In the genomic region with DNA sequence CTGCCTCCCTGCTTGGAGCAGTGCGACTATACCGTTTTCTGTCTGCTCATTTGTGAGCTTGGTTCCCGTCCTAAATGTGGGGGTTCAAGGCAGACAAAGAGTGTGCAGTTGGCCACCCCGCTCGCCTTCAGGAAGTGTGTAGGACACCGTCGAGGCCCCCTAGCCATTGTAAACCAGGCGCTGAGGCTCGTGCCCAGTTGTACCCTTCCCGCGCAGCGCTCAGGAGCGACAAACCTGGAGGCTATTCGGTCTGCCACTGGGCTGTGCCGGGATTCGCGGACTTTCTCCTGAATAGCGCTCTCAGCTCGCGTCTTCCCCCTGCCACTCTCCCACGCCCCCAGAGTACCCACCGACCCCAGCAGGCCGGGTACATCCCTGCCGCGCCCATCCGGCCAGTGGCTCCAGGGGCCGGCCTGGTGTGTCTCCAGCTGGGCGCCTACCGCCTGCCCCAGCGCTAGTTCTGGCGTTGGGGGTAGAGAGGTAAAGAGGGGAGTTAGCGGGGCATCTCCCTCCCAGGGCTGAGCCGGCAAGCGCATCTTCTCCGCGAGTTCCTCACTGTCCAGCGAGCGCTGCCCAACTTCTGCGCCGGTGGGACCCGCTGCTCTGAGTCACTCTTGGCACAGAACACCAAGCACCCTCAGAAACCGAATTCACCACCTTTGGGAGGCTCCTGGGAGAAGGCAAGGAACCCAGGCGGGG, we compare ENCODE assay signal across 10 cellular contexts. TPM values are rescaled to one million over a fixed set of nuclear protein-coding genes. Genes with fewer than 3 reads are reported as not detected.
DNase-seq lines count a peak whose midpoint lies in the region; ATAC-seq and TF ChIP-seq lines count a peak whose summit lies in the region.
"Had no signal": no experiment of that assay in that cellular context is flagged by ENCODE, and none has a peak within 500 bp of the region (broad histone marks: within the 10 kb centered on the region; RNA-seq: fewer than 3 reads in every experiment).

No MANE protein-coding gene starts in this region.

- peaks cover 0 to 5% (median 0%) of the 10 kb centered on the region in 7 donors for H3K9me3 Mint-ChIP-seq in CD4-positive, CD25-positive, alpha-beta regulatory T cell
- H3K9me3 Mint-ChIP-seq: neural crest cell had no signal

- no CpG with 5 or more reads among the region's 43 CpGs for WGBS in prostate gland

- peak overlapping the region; percentile 88 to 100 (median 93) for H3K4me3 Mint-ChIP-seq in CD4-positive, CD25-positive, alpha-beta regulatory T cell

- H3K27me3 ChIP-seq in CD4-positive, CD25-positive, alpha-beta regulatory T cell (ENCODE audit: control insufficient read depth, insufficient read depth, low read length) = peaks cover 7% of the 10 kb centered on the region
- H3K27me3 ChIP-seq in prostate gland (replicated peaks; ENCODE audit: insufficient read depth) (no peaks in the 10 kb centered on the region), HAP-1 (ENCODE audit: low read depth) (peaks cover 37% of the 10 kb centered on the region)

- no peak overlapping the region for H3K27ac Mint-ChIP-seq in CD4-positive, CD25-positive, alpha-beta regulatory T cell

- no peak overlapping the region for H3K4me3 ChIP-seq in CD4-positive, CD25-positive, alpha-beta regulatory T cell (ENCODE audit: low read depth, low read length)
- H3K4me3 ChIP-seq in NB4 (ENCODE audit: low read depth, low read length) = no peak overlapping the region
- peak overlapping the region; percentile 33 to 34 for H3K4me3 ChIP-seq in prostate gland
- H3K4me3 ChIP-seq in HAP-1 = no peak overlapping the region

- no peaks in the 10 kb centered on the region for H3K9me3 ChIP-seq in CD4-positive, CD25-positive, alpha-beta regulatory T cell (ENCODE audit: control insufficient read depth in 2 of 2, low read length in 2 of 2)
- H3K9me3 ChIP-seq in prostate gland (no peaks in the 10 kb centered on the region), HAP-1 (no peaks in the 10 kb centered on the region)

- H3K4me1 ChIP-seq in CD4-positive, CD25-positive, alpha-beta regulatory T cell (ENCODE audit: control insufficient read depth, insufficient read depth, low read length, poor library complexity, severe bottlenecking) = peaks cover 24% of the 10 kb centered on the region
- no peaks in the 10 kb centered on the region for H3K4me1 ChIP-seq in prostate gland (replicated peaks)
- H3K4me1 ChIP-seq in HAP-1 = peaks cover 9% of the 10 kb centered on the region

- no peaks in the 10 kb centered on the region for H3K36me3 ChIP-seq in CD4-positive, CD25-positive, alpha-beta regulatory T cell (ENCODE audit: control insufficient read depth, insufficient read depth, low read length)
- H3K36me3 ChIP-seq in prostate gland (no peaks in the 10 kb centered on the region), HAP-1 (replicated peaks) (no peaks in the 10 kb centered on the region)

- H3K27ac ChIP-seq in CD4-positive, CD25-positive, alpha-beta regulatory T cell (ENCODE audit: insufficient read depth, low read length, poor library complexity, severe bottlenecking) = no peak overlapping the region
- no peak overlapping the region for H3K27ac ChIP-seq in prostate gland

- in situ Hi-C loops in HAP-1 (cut with MboI; ENCODE audit: low sequenced_read_pairs) = no loop called here

- intact Hi-C loops in Right ventricle myocardium superior (cut with DNase I) = no loop called here
- intact Hi-C loops in prostate gland (cut with DNase I) = loop anchor here (10.0 kb wide), 2 partner anchors 119 to 469 kb away; no protein-coding TSS in a partner anchor

- H3K36me3 Mint-ChIP-seq in CD4-positive, CD25-positive, alpha-beta regulatory T cell = no peaks in the 10 kb centered on the region

- no peak for TF ChIP-seq CTCF in NB4 (IDR thresholded peaks at IDR 0.05; ENCODE audit: low read depth, low read length)
- no peak for TF ChIP-seq CTCF in prostate gland (IDR thresholded peaks at IDR 0.05)

- TF ChIP-seq POLR2A in NB4 (IDR thresholded peaks at IDR 0.05; ENCODE audit: extremely low read depth, insufficient read length) (no peak), prostate gland (IDR thresholded peaks at IDR 0.05) (no peak)

- peaks cover 0 to 35% (median 11%) of the 10 kb centered on the region in 4 donors for H3K4me1 Mint-ChIP-seq in CD4-positive, CD25-positive, alpha-beta regulatory T cell

- peaks cover 39% of the 10 kb centered on the region for H3K27me3 Mint-ChIP-seq in CD4-positive, CD25-positive, alpha-beta regulatory T cell

- no peak for DNase-seq in CD4-positive, CD25-positive, alpha-beta regulatory T cell
- DNase-seq in NB4 (ENCODE audit: low read depth) = peak; percentile 20
- peak; percentile 48 for DNase-seq in Right ventricle myocardium superior
- no peak for DNase-seq in prostate gland (ENCODE audit: low spot score)
- DNase-seq in HAP-1 (ENCODE audit: low spot score in 2 of 2) = no peak
- DNase-seq in H4 (ENCODE audit: low spot score) = no peak
- no peak for DNase-seq in DMS153 (lab: John Stamatoyannopoulos, UW)
- DNase-seq: NCI-H2171 had no signal

- ATAC-seq in CD4-positive, CD25-positive, alpha-beta regulatory T cell (ENCODE audit: low read depth in 2 of 2) = no peak
- ATAC-seq in Right ventricle myocardium superior (ENCODE audit: poor library complexity) (no peak), HG02885 (IDR thresholded peaks at IDR 0.05; ENCODE audit: poor library complexity, unreplicated experiment) (no peak)

RNA-seq across cellular contexts. Expression of gene LONRF3, which starts 0.9 kb away (rescaled TPM):
- total RNA-seq in CD4-positive, CD25-positive, alpha-beta regulatory T cell = 5.3 TPM
- 1 to 10 TPM; 1.2 to 1.9 (median 1.5) TPM for polyA plus RNA-seq in CD4-positive, CD25-positive, alpha-beta regulatory T cell
- 2.9 TPM for total RNA-seq in Right ventricle myocardium superior
- total RNA-seq in prostate gland = 1 to 10 TPM; 3.5 to 8.1 TPM
- 1.8 and 2.7 TPM in 2 replicates for total RNA-seq in H4 (2014; rRNA removed; shearing (Covaris generic))

Comparison
In these comparisons a context has a peak if more than half of its experiments do, and no peak if none do; other contexts are left out.
1. DNase-seq: peak in NB4 (single experiment) and Right ventricle myocardium superior (single experiment); none in CD4-positive, CD25-positive, alpha-beta regulatory T cell (0 of 3), prostate gland (single experiment), HAP-1 (0 of 2), H4 (single experiment) and DMS153 (single experiment).
2. H3K4me3 ChIP-seq: peak in prostate gland (2 of 2); none in CD4-positive, CD25-positive, alpha-beta regulatory T cell (single experiment), NB4 (single experiment) and HAP-1 (single experiment).